In genomic region chr4:22338806-22339205, GRCh38 we compare ENCODE assay signal across 21 cellular contexts.
DNase-seq lines count a peak whose midpoint lies in the region; ATAC-seq, FAIRE-seq and TF ChIP-seq lines count a peak whose summit lies in the region.
"Had no signal": no experiment of that assay in that cellular context is flagged by ENCODE, and none has a peak within 500 bp of the region (broad histone marks: within the 10 kb centered on the region; RNA-seq: fewer than 3 reads in every experiment).

No MANE protein-coding gene starts in this region.

- no peak overlapping the region for H3K4me3 ChIP-seq in A549
- H3K4me3 ChIP-seq in OCI-LY3 (ENCODE audit: low read length), result no peak overlapping the region
- H3K4me3 ChIP-seq: GM23248, HAP-1, MG63 had no signal

- H3K4me1 Mint-ChIP-seq in activated naive CD8-positive, alpha-beta T cell treated with anti-CD3 and anti-CD28 coated beads, Interleukin-2, amount 50 U/mL, for 24 hours, result no peaks in the 10 kb centered on the region
- H3K4me1 Mint-ChIP-seq: CD8-positive, alpha-beta memory T cell had no signal

- TF ChIP-seq RAD21 in A549 (conservative IDR thresholded peaks at IDR 0.05 in 1 of 2, IDR thresholded peaks at IDR 0.05 in 1 of 2), result no peak

- DNase-seq in A549 (ENCODE audit: low read depth in 1 of 2, low spot score in 1 of 2), result no peak
- DNase-seq in DMS79 (lab: John Stamatoyannopoulos, UW), result peak; percentile 3
- DNase-seq in erythroblast (lab: John Stamatoyannopoulos, UW), result peak; percentile 24 to 68
- no peak for DNase-seq in activated naive CD8-positive, alpha-beta T cell treated with anti-CD3 and anti-CD28 coated beads, Interleukin-2, amount 50 U/mL, for 24 hours
- DNase-seq in MV-4-11 (lab: John Stamatoyannopoulos, UW), result no peak
- DNase-seq in NCI-H446 (lab: John Stamatoyannopoulos, UW), result no peak
- DNase-seq in NCI-H187 (lab: John Stamatoyannopoulos, UW), result no peak
- DNase-seq: CD8-positive, alpha-beta memory T cell; GM23248; IMR-90; Karpas-422; MG63; NCI-H1436 treated with DMSO at 0.1 percent for 48 hours; NCI-H2081 treated with DMSO at 0.1 percent for 48 hours; NCI-H2227 treated with DMSO at 0.1 percent for 48 hours; NCI-H524 treated with DMSO at 0.1 percent for 48 hours; NK-92 treated with Interleukin-12 subunit alpha and Interleukin-12 subunit beta, amount 100 ng/mL, for 24 hours; Right ventricle myocardium superior had no signal

- H3K27me3 ChIP-seq in OCI-LY3 (ENCODE audit: low read depth, low read length), result no peaks in the 10 kb centered on the region
- H3K27me3 ChIP-seq: MG63 had no signal

- H3K4me2 ChIP-seq in A549, result no peak overlapping the region
- H3K4me2 ChIP-seq in OCI-LY3 (ENCODE audit: low read length), result 0 out of 2 replicates have a peak overlapping the region, but pooled peaks have one; percentile 5

- H2AFZ ChIP-seq in OCI-LY3 (ENCODE audit: low read depth, low read length), result no peak overlapping the region
- H2AFZ ChIP-seq: GM23248 had no signal

- H3K27me3 Mint-ChIP-seq in activated naive CD8-positive, alpha-beta T cell treated with anti-CD3 and anti-CD28 coated beads, Interleukin-2, amount 50 U/mL, for 24 hours, result no peaks in the 10 kb centered on the region
- H3K27me3 Mint-ChIP-seq: CD8-positive, alpha-beta memory T cell had no signal

- no peaks in the 10 kb centered on the region for H4K20me1 ChIP-seq in OCI-LY3 (ENCODE audit: insufficient read depth, low read length)

- no peak for ATAC-seq in A549
- ATAC-seq in activated naive CD8-positive, alpha-beta T cell treated with anti-CD3 and anti-CD28 coated beads, Interleukin-2, amount 50 U/mL, for 24 hours, result no peak

- POLR2A ChIA-PET in A549 (lab: Yijun Ruan, JAX), result no interaction called here

- 98% methylated on average over 3 of the region's 3 CpGs for WGBS in A549 (ENCODE audit: missing lambda C conversion rate)

- CTCF ChIA-PET in A549 (lab: Yijun Ruan, JAX), result no interaction called here

- no peaks in the 10 kb centered on the region for H3K4me1 ChIP-seq in A549
- peaks cover 8% of the 10 kb centered on the region for H3K4me1 ChIP-seq in OCI-LY3 (ENCODE audit: low read length)
- H3K4me1 ChIP-seq: HAP-1 had no signal

- peak; percentile 7 for FAIRE-seq in A549 (lab: Jason Lieb, UNC)

- no peaks in the 10 kb centered on the region for H3K9me3 Mint-ChIP-seq in activated naive CD8-positive, alpha-beta T cell treated with anti-CD3 and anti-CD28 coated beads, Interleukin-2, amount 50 U/mL, for 24 hours

- no peak overlapping the region for H3K4me3 Mint-ChIP-seq in activated naive CD8-positive, alpha-beta T cell treated with anti-CD3 and anti-CD28 coated beads, Interleukin-2, amount 50 U/mL, for 24 hours
- H3K4me3 Mint-ChIP-seq: CD8-positive, alpha-beta memory T cell had no signal

- no peaks in the 10 kb centered on the region for H3K9me3 ChIP-seq in A549
- H3K9me3 ChIP-seq in OCI-LY3 (ENCODE audit: insufficient read depth, low read length), result no peaks in the 10 kb centered on the region
- H3K9me3 ChIP-seq: HAP-1, MG63 had no signal

- H3K36me3 ChIP-seq in OCI-LY3 (replicated peaks; ENCODE audit: low read depth, low read length), result no peaks in the 10 kb centered on the region
- H3K36me3 ChIP-seq: HAP-1, MG63 had no signal

- H3K79me2 ChIP-seq in OCI-LY3 (ENCODE audit: low read length), result no peaks in the 10 kb centered on the region

- H3K9ac ChIP-seq in OCI-LY3 (ENCODE audit: low read length), result no peak overlapping the region
- H3K9ac ChIP-seq: GM23248 had no signal

- TF ChIP-seq POLR2A in A549 (IDR thresholded peaks at IDR 0.05; ENCODE audit: low read length), result no peak
- no peak for TF ChIP-seq POLR2A in erythroblast (IDR thresholded peaks at IDR 0.05; ENCODE audit: low read length)

- no peak for TF ChIP-seq EP300 in A549 (IDR thresholded peaks at IDR 0.05)

- H3K27ac Mint-ChIP-seq in activated naive CD8-positive, alpha-beta T cell treated with anti-CD3 and anti-CD28 coated beads, Interleukin-2, amount 50 U/mL, for 24 hours, result no peak overlapping the region
- H3K27ac Mint-ChIP-seq: CD8-positive, alpha-beta memory T cell had no signal

- H3K27ac ChIP-seq in A549, result no peak overlapping the region
- H3K27ac ChIP-seq in OCI-LY3 (ENCODE audit: low read length), result no peak overlapping the region
- H3K27ac ChIP-seq: GM23248, HL-60 had no signal

- H3K36me3 Mint-ChIP-seq in activated naive CD8-positive, alpha-beta T cell treated with anti-CD3 and anti-CD28 coated beads, Interleukin-2, amount 50 U/mL, for 24 hours (ENCODE audit: low read depth), result no peaks in the 10 kb centered on the region
- H3K36me3 Mint-ChIP-seq: CD8-positive, alpha-beta memory T cell had no signal

- TF ChIP-seq CTCF in A549 (IDR thresholded peaks at IDR 0.05) (no peak), OCI-LY3 (IDR thresholded peaks at IDR 0.05; ENCODE audit: low read depth, low read length) (no peak)

TF ChIP-seq in A549, 52 proteins besides CTCF, POLR2A, EP300 and RAD21:
- TF ChIP-seq KDM5A (IDR thresholded peaks at IDR 0.05), result no peak
- no peak for TF ChIP-seq PHF8 (IDR thresholded peaks at IDR 0.05; ENCODE audit: borderline replicate concordance, low read depth)
- TF ChIP-seq FOSB (CRISPR knock-in tag; IDR thresholded peaks at IDR 0.05), result no peak
- no peak for TF ChIP-seq ZNF302 (CRISPR knock-in tag; IDR thresholded peaks at IDR 0.05)
- TF ChIP-seq FOXS1 (CRISPR knock-in tag; IDR thresholded peaks at IDR 0.05), result no peak
- TF ChIP-seq ELK1 (IDR thresholded peaks at IDR 0.05; ENCODE audit: low read depth, low read length), result no peak
- TF ChIP-seq, protein P1, sequence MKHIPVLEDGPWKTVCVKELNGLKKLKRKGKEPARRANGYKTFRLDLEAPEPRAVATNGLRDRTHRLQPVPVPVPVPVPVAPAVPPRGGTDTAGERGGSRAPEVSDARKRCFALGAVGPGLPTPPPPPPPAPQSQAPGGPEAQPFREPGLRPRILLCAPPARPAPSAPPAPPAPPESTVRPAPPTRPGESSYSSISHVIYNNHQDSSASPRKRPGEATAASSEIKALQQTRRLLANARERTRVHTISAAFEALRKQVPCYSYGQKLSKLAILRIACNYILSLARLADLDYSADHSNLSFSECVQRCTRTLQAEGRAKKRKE (CRISPR knock-in tag; IDR thresholded peaks at IDR 0.05; ENCODE audit: low read depth), result no peak
- TF ChIP-seq FOSL2 (IDR thresholded peaks at IDR 0.05), result no peak
- no peak for TF ChIP-seq FOSL2 (CRISPR knock-in tag; IDR thresholded peaks at IDR 0.05)
- TF ChIP-seq NR3C1 (IDR thresholded peaks at IDR 0.05), result no peak

Comparison
In these comparisons a context has a peak if more than half of its experiments do, and no peak if none do; other contexts are left out.
1. DNase-seq: peak in DMS79 (single experiment) and erythroblast (2 of 2); none in A549 (0 of 2), activated naive CD8-positive, alpha-beta T cell treated with anti-CD3 and anti-CD28 coated beads, Interleukin-2, amount 50 U/mL, for 24 hours (single experiment), MV-4-11 (single experiment), NCI-H446 (0 of 2) and NCI-H187 (0 of 2).